10 cellular contexts compared by ENCODE assay signal in genomic region chr4:11505225-11505971, GRCh38.
DNase-seq lines count a peak whose midpoint lies in the region; ATAC-seq and TF ChIP-seq lines count a peak whose summit lies in the region.
"Had no signal": no experiment of that assay in that cellular context is flagged by ENCODE, and none has a peak within 500 bp of the region (broad histone marks: within the 10 kb centered on the region; RNA-seq: fewer than 3 reads in every experiment).

No MANE protein-coding gene starts in this region.

- H4K20me1 ChIP-seq in neural progenitor cell (ENCODE audit: low read depth), result no peaks in the 10 kb centered on the region

- POLR2A ChIA-PET in CD8-positive, alpha-beta T cell (lab: Charles Lee), result no interaction called here

- H3K4me1 Mint-ChIP-seq in CD8-positive, alpha-beta T cell (ENCODE audit: low read depth), result peaks cover 9% of the 10 kb centered on the region
- H3K4me1 Mint-ChIP-seq in HFFc6 (ENCODE audit: low read depth), result no peaks in the 10 kb centered on the region
- peaks cover 10% of the 10 kb centered on the region for H3K4me1 Mint-ChIP-seq in neural progenitor cell
- H3K4me1 Mint-ChIP-seq: nephron had no signal

- no peak overlapping the region for H2AFZ ChIP-seq in neural progenitor cell (replicated peaks)

- H3K4me3 Mint-ChIP-seq in CD8-positive, alpha-beta T cell, result no peak overlapping the region
- H3K4me3 Mint-ChIP-seq in HFFc6, result no peak overlapping the region
- no peak overlapping the region for H3K4me3 Mint-ChIP-seq in neural progenitor cell
- H3K4me3 Mint-ChIP-seq: nephron had no signal

- no peaks in the 10 kb centered on the region for H3K4me1 ChIP-seq in CD8-positive, alpha-beta T cell (ENCODE audit: insufficient read depth, low read length)
- H3K4me1 ChIP-seq in neural progenitor cell, result no peaks in the 10 kb centered on the region

- ATAC-seq in CD8-positive, alpha-beta T cell, result peak; percentile 49
- ATAC-seq in GM19324 (IDR thresholded peaks at IDR 0.05; ENCODE audit: low FRiP score, unreplicated experiment), result no peak

- H3K27ac ChIP-seq in CD8-positive, alpha-beta T cell (ENCODE audit: low read depth, low read length), result no peak overlapping the region
- no peak overlapping the region for H3K27ac ChIP-seq in neural progenitor cell
- H3K27ac ChIP-seq: HL-60 had no signal

- TF ChIP-seq CTCF in CD8-positive, alpha-beta T cell (IDR thresholded peaks at IDR 0.05), result no peak
- no peak for TF ChIP-seq CTCF in HFFc6 (IDR thresholded peaks at IDR 0.05)
- no peak for TF ChIP-seq CTCF in neural progenitor cell (IDR thresholded peaks at IDR 0.05)

- no peaks in the 10 kb centered on the region for H3F3A ChIP-seq in neural progenitor cell (ENCODE audit: low read depth)

- no peaks in the 10 kb centered on the region for H3K36me3 ChIP-seq in CD8-positive, alpha-beta T cell (ENCODE audit: insufficient read depth, low read length)
- no peaks in the 10 kb centered on the region for H3K36me3 ChIP-seq in neural progenitor cell

- no peak overlapping the region for H3K4me3 ChIP-seq in CD8-positive, alpha-beta T cell (ENCODE audit: low read depth, low read length)
- no peak overlapping the region for H3K4me3 ChIP-seq in neural progenitor cell

- no peaks in the 10 kb centered on the region for H3K36me3 Mint-ChIP-seq in CD8-positive, alpha-beta T cell
- H3K36me3 Mint-ChIP-seq in HFFc6 (ENCODE audit: low read depth) (no peaks in the 10 kb centered on the region), neural progenitor cell (no peaks in the 10 kb centered on the region)

- peaks cover 2% of the 10 kb centered on the region for H3K27me3 Mint-ChIP-seq in CD8-positive, alpha-beta T cell (ENCODE audit: low read depth)
- H3K27me3 Mint-ChIP-seq in HFFc6 (ENCODE audit: insufficient read depth), result no peaks in the 10 kb centered on the region; the same call in 1 of the 2 replicates
- peaks cover 4% of the 10 kb centered on the region for H3K27me3 Mint-ChIP-seq in neural progenitor cell (ENCODE audit: insufficient read depth, low read depth)

- CTCF ChIA-PET in CD8-positive, alpha-beta T cell (lab: Charles Lee), result no interaction called here

- no peaks in the 10 kb centered on the region for H3K79me2 ChIP-seq in neural progenitor cell (ENCODE audit: low read depth)

- intact Hi-C loops in CD8-positive, alpha-beta T cell (cut with DNase I, micrococcal nuclease), result no loop called here
- intact Hi-C loops in posterior cingulate gyrus (cut with DNase I), result no loop called here

- H3K27ac Mint-ChIP-seq in CD8-positive, alpha-beta T cell, result peak overlapping the region; percentile 60
- H3K27ac Mint-ChIP-seq in HFFc6, result no peak overlapping the region
- no peak overlapping the region for H3K27ac Mint-ChIP-seq in neural progenitor cell

- H3K9ac ChIP-seq in neural progenitor cell, result no peak overlapping the region

- H3K4me2 ChIP-seq in neural progenitor cell, result no peak overlapping the region

- no peaks in the 10 kb centered on the region for H3K9me3 ChIP-seq in CD8-positive, alpha-beta T cell (ENCODE audit: low read length)
- H3K9me3 ChIP-seq in neural progenitor cell (ENCODE audit: low read depth), result no peaks in the 10 kb centered on the region

- H3K9me3 Mint-ChIP-seq in CD8-positive, alpha-beta T cell, result no peaks in the 10 kb centered on the region
- H3K9me3 Mint-ChIP-seq in HFFc6 (peaks cover 53% of the 10 kb centered on the region), neural progenitor cell (peaks cover 2% of the 10 kb centered on the region)
- H3K9me3 Mint-ChIP-seq: nephron had no signal

- no peak for DNase-seq in CD8-positive, alpha-beta T cell
- peak; percentile 25 for DNase-seq in NCI-H2081 treated with DMSO at 0.1 percent for 48 hours (lab: John Stamatoyannopoulos, UW)
- peak; percentile 36 for DNase-seq in amniotic epithelial cell (ENCODE audit: low read depth)
- peak; percentile 86 to 96 for DNase-seq in lung microvascular endothelial cell (ENCODE audit: low read depth in 2 of 2)
- DNase-seq in HFFc6, result no peak
- DNase-seq in neural progenitor cell (ENCODE audit: low spot score), result no peak
- DNase-seq in posterior cingulate gyrus, result no peak

- no peaks in the 10 kb centered on the region for H3K27me3 ChIP-seq in CD8-positive, alpha-beta T cell (ENCODE audit: insufficient read depth, low read length)
- H3K27me3 ChIP-seq in neural progenitor cell, result no peaks in the 10 kb centered on the region

Comparison
In these comparisons a context has a peak if more than half of its experiments do, and no peak if none do; other contexts are left out.
1. DNase-seq: peak in NCI-H2081 treated with DMSO at 0.1 percent for 48 hours (single experiment), amniotic epithelial cell (single experiment) and lung microvascular endothelial cell (2 of 2); none in CD8-positive, alpha-beta T cell (0 of 7), HFFc6 (single experiment), neural progenitor cell (single experiment) and posterior cingulate gyrus (0 of 10).